Comparison of ENCODE assay signal across 8 cellular contexts in the genomic region with DNA sequence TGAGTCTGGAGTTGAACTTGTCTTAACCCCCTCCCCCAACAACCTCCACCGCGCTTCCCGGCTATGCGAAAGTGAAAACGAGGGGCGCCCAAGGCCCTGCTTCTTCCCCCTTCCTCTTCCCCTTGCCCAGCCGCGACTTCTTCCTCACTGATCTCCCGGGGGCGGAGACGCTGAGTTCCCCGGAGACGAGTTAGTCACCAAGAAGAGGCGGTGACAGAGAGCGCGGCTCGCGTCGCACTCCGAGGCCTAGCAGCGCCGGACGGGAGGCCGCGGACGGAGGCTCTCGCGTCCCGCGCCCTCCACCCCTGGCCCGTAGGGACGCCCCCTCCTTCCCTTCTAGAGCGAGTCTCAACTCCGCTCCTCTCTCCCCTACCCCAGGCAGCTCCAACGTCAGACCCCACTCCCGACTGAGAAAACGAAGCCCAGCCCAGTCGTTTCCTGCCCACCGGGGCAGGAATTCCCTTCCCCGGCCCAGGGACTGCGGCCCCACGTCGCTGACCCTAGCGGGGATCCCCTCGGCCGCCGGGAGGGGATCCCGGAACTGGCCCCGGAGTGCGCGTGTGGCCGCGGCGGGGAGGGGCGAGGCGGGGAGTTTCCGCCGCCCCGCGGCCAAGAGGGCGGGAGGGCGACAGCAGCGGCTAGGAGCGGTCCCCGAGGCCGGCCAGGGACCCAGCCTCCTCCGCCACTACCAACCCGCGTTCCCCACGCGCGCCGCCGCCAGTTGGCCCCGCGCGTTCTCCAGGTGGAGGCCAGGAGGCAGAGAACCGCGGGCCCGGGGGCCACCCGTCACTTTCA. TPM values are rescaled to one million over a fixed set of nuclear protein-coding genes. Genes with fewer than 3 reads are reported as not detected.
DNase-seq lines count a peak whose midpoint lies in the region; ATAC-seq and TF ChIP-seq lines count a peak whose summit lies in the region.

No MANE protein-coding gene starts in this region.

- H3K27me3 ChIP-seq in A673 (replicated peaks; ENCODE audit: insufficient read depth, low read depth, low read length, poor library complexity) (no peaks in the 10 kb centered on the region), kidney epithelial cell (ENCODE audit: control insufficient read depth, insufficient read depth, low read length) (no peaks in the 10 kb centered on the region)

- ATAC-seq in GM18517 (IDR thresholded peaks at IDR 0.05; ENCODE audit: unreplicated experiment) (peak; percentile 44), HG02981 (IDR thresholded peaks at IDR 0.05; ENCODE audit: unreplicated experiment) (peak; percentile 58)
- peak; percentile 80 to 83 for ATAC-seq in activated CD4-positive, CD25-positive, alpha-beta regulatory T cell treated with anti-CD3 and anti-CD28 coated beads, Interleukin-2, amount 50 U/mL, for 24 hours

- DNase-seq in A673 (ENCODE audit: low spot score): peak; percentile 95
- peak; percentile 11 for DNase-seq in NCI-H2196 treated with DMSO at 0.1 percent for 48 hours (lab: John Stamatoyannopoulos, UW; ENCODE audit: unreplicated experiment)
- DNase-seq in central memory CD4-positive, alpha-beta T cell: peak; percentile 85
- DNase-seq in kidney epithelial cell (ENCODE audit: low read depth): peak; percentile 31
- peak; percentile 54 to 82 (median 70) for DNase-seq in stimulated activated CD4-positive, alpha-beta T cell treated with anti-CD3 and anti-CD28 coated beads, Interleukin-1b, Interleukin-23, amount 100 ng/mL, for 24 hours (ENCODE audit: low read depth in 4 of 4, low spot score in 1 of 4)

- CTCF ChIA-PET in A673 (lab: Charles Lee): interaction anchor here (1.0 kb wide), 1 partner anchor 108 kb away, joined by 3 read pairs; no protein-coding TSS in a partner anchor

- H3K36me3 ChIP-seq in A673 (ENCODE audit: insufficient read depth, low read length, poor library complexity, severe bottlenecking) (peaks cover 5% of the 10 kb centered on the region), kidney epithelial cell (ENCODE audit: control insufficient read depth, insufficient read depth, low read length) (no peaks in the 10 kb centered on the region)

- TF ChIP-seq CTCF in A673 (conservative IDR thresholded peaks at IDR 0.05; ENCODE audit: low read depth, low read length) (no peak), kidney epithelial cell (IDR thresholded peaks at IDR 0.05; ENCODE audit: insufficient read depth, low read length, poor library complexity, severe bottlenecking) (no peak)

- POLR2A ChIA-PET in A673 (lab: Charles Lee; ENCODE audit: low non-redundant PET): interaction anchor here (0.6 to 0.7 kb wide), 2 partner anchors 288 to 943 kb away, joined by 3 to 6 read pairs; no protein-coding TSS in a partner anchor

- H3K27ac ChIP-seq in A673 (ENCODE audit: low read depth, low read length, poor library complexity, severe bottlenecking): peak overlapping the region; percentile 98

- H3K4me3 ChIP-seq in A673 (ENCODE audit: low read depth, low read length, poor library complexity, severe bottlenecking) (peak overlapping the region; percentile 88), kidney epithelial cell (ENCODE audit: low read depth, low read length) (peak overlapping the region; percentile 75)

- H3K4me1 ChIP-seq in A673 (ENCODE audit: insufficient read depth, low read length, poor library complexity, severe bottlenecking): peaks cover 14% of the 10 kb centered on the region

- intact Hi-C loops in A673 (cut with micrococcal nuclease; ENCODE audit: unreplicated experiment): loop anchor here (2.0 kb wide), 1 partner anchor 107 kb away; no protein-coding TSS in a partner anchor

- no TSS peak for BruUV-seq in A673 (replicated peaks; lab: Mats Ljungman, UMichigan)

- H3K9me3 ChIP-seq in A673 (ENCODE audit: low read depth, low read length, poor library complexity, severe bottlenecking): no peaks in the 10 kb centered on the region

RNA-seq across cellular contexts. Expression of gene BAZ1A, which starts 1.4 kb away (rescaled TPM):
- total RNA-seq in A673 (2021) (70.3 and 71.5 TPM in 2 replicates), kidney epithelial cell (36.1 and 44.2 TPM in 2 replicates)

Comparison
In these comparisons a context has a peak if more than half of its experiments do, and no peak if none do; other contexts are left out.
1. Peak in every context shown above with its lines: DNase-seq, ATAC-seq, H3K4me3 ChIP-seq and H3K27ac ChIP-seq.
2. DNase-seq: peak in every context shown above with its lines; median percentile 95 in A673; 85 in central memory CD4-positive, alpha-beta T cell; 70 in stimulated activated CD4-positive, alpha-beta T cell treated with anti-CD3 and anti-CD28 coated beads, Interleukin-1b, Interleukin-23, amount 100 ng/mL, for 24 hours; 31 in kidney epithelial cell; 11 in NCI-H2196 treated with DMSO at 0.1 percent for 48 hours.